ENCODE assay signal across 6 cellular contexts in the genomic region with DNA sequence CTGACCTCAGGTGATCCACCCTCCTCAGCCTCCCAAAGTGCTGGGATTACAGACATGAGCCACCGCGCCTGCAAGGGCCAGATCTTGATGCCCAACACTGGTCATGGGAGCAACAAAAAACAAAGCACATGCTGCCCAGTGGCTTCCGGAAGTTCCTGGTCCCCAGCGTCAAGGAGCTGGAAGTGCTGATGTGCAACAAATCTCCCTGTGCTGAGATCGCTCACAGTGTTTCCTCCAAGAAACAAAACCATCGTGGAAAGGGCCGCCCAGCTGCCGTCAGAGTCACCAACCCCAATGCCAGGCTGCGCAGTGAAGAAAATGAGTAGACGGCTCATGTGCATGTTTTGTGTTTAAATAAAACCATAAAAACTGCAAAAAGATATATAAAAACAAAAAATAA. TPM values are rescaled to one million over a fixed set of nuclear protein-coding genes. Genes with fewer than 3 reads are reported as not detected.
DNase-seq lines count a peak whose midpoint lies in the region; TF ChIP-seq lines count a peak whose summit lies in the region.
"Not testable (repeated sequence)": the region's sequence is repeated elsewhere in the genome, so short reads cannot be mapped to it uniquely, and the experiment has no call there.

No MANE protein-coding gene starts in this region.

- H3K9ac ChIP-seq in colonic mucosa (ENCODE audit: low read depth in 2 of 2, low read length in 2 of 2); neural progenitor cell: not testable (repeated sequence)

- peak overlapping the region; percentile 60 for H3K27ac Mint-ChIP-seq in neural progenitor cell

- H3K27me3 ChIP-seq in colonic mucosa, esophagus muscularis mucosa, right atrium auricular region, neural progenitor cell, sigmoid colon, transverse colon: not testable (repeated sequence)

- not testable (repeated sequence) for H3K4me2 ChIP-seq in neural progenitor cell

- peak; percentile 13 for DNase-seq in colonic mucosa
- DNase-seq in esophagus muscularis mucosa (ENCODE audit: extremely low spot score): peak; percentile 66
- DNase-seq in right atrium auricular region (ENCODE audit: low spot score): peak; percentile 54
- not testable (repeated sequence) for DNase-seq in neural progenitor cell (ENCODE audit: low spot score); sigmoid colon; transverse colon

- H3K27ac ChIP-seq in colonic mucosa, neural progenitor cell: not testable (repeated sequence)
- H3K27ac ChIP-seq in esophagus muscularis mucosa (replicated peaks in 1 of 4): peak overlapping the region; percentile 88 to 94 (median 92)
- peak overlapping the region in 1 of 2 donors; percentile 71 for H3K27ac ChIP-seq in right atrium auricular region
- peak overlapping the region; percentile 78 to 91 (median 84) for H3K27ac ChIP-seq in sigmoid colon
- peak overlapping the region; percentile 61 to 80 (median 69) for H3K27ac ChIP-seq in transverse colon

- H3K4me3 Mint-ChIP-seq in neural progenitor cell: not testable (repeated sequence)

- H3K79me2 ChIP-seq in neural progenitor cell (ENCODE audit: low read depth): not testable (repeated sequence)

- H3K4me1 Mint-ChIP-seq in neural progenitor cell: peaks cover 52% of the 10 kb centered on the region

- H3K27me3 Mint-ChIP-seq in neural progenitor cell (ENCODE audit: insufficient read depth, low read depth): not testable (repeated sequence)

- not testable (repeated sequence) for H3K36me3 ChIP-seq in colonic mucosa, esophagus muscularis mucosa, right atrium auricular region, neural progenitor cell, sigmoid colon, transverse colon

- not testable (repeated sequence) for H3K9me3 ChIP-seq in colonic mucosa; esophagus muscularis mucosa; right atrium auricular region; neural progenitor cell (ENCODE audit: low read depth); sigmoid colon; transverse colon

- 94% methylated on average over 10 of the region's 10 CpGs for WGBS in esophagus muscularis mucosa
- WGBS in sigmoid colon, 2 donors: 93% methylated on average over 10 of the region's 10 CpGs
- 79 to 88% methylated on average over 5 to 10 of the region's 10 CpGs for WGBS in transverse colon (ENCODE audit: low coverage in 1 of 2), 2 donors

- H3K36me3 Mint-ChIP-seq in neural progenitor cell: peaks cover 26% of the 10 kb centered on the region

- TF ChIP-seq POLR2A in esophagus muscularis mucosa (IDR thresholded peaks at IDR 0.05; ENCODE audit: low read depth); sigmoid colon (IDR thresholded peaks at IDR 0.05); transverse colon (IDR thresholded peaks at IDR 0.05): not testable (repeated sequence)

- not testable (repeated sequence) for H3K4me3 ChIP-seq in colonic mucosa, esophagus muscularis mucosa, right atrium auricular region, neural progenitor cell, sigmoid colon, transverse colon

- H3K4me1 ChIP-seq in colonic mucosa, neural progenitor cell: not testable (repeated sequence)
- H3K4me1 ChIP-seq in esophagus muscularis mucosa: peaks cover 19 to 97% (median 92%) of the 10 kb centered on the region in 4 donors
- H3K4me1 ChIP-seq in right atrium auricular region: peaks cover 0 to 43% of the 10 kb centered on the region in 2 donors
- H3K4me1 ChIP-seq in sigmoid colon: peaks cover 0 to 72% (median 54%) of the 10 kb centered on the region in 4 donors
- peaks cover 0 to 24% (median 15%) of the 10 kb centered on the region in 4 donors for H3K4me1 ChIP-seq in transverse colon

- in situ Hi-C loops in transverse colon (cut with MboI; ENCODE audit: low pct_ligation_motif_present in 1 of 4, low pct_unique_long_range_greater_than_20kb in 1 of 4, low sequenced_read_pairs in 3 of 4): not testable (repeated sequence)

- H3F3A ChIP-seq in neural progenitor cell (ENCODE audit: low read depth): not testable (repeated sequence)

- intact Hi-C loops in colonic mucosa (cut with DNase I); esophagus muscularis mucosa (cut with DNase I); sigmoid colon (cut with DNase I); transverse colon (cut with DNase I; ENCODE audit: low total_unique reads): not testable (repeated sequence)

- not testable (repeated sequence) for H4K20me1 ChIP-seq in neural progenitor cell (ENCODE audit: low read depth)

- not testable (repeated sequence) for H2AFZ ChIP-seq in neural progenitor cell (replicated peaks)

- TF ChIP-seq EP300 in esophagus muscularis mucosa (IDR thresholded peaks at IDR 0.05); sigmoid colon (IDR thresholded peaks at IDR 0.05); transverse colon (IDR thresholded peaks at IDR 0.05; ENCODE audit: low read depth): not testable (repeated sequence)

- peaks cover 16% of the 10 kb centered on the region for H3K9me3 Mint-ChIP-seq in neural progenitor cell

- not testable (repeated sequence) for TF ChIP-seq CTCF in colonic mucosa (IDR thresholded peaks at IDR 0.05); esophagus muscularis mucosa (IDR thresholded peaks at IDR 0.05); right atrium auricular region (IDR thresholded peaks at IDR 0.05); neural progenitor cell (IDR thresholded peaks at IDR 0.05); sigmoid colon (IDR thresholded peaks at IDR 0.05); transverse colon (IDR thresholded peaks at IDR 0.05)

RNA-seq across cellular contexts. Expression of gene RFX2, which starts 37.1 kb away (rescaled TPM):
- 1 to 10 TPM; 6.2 to 7.3 TPM for total RNA-seq in colonic mucosa
- 10 to 100 TPM; 25.5 to 49.9 (median 32.8) TPM for total RNA-seq in esophagus muscularis mucosa
- total RNA-seq in right atrium auricular region: 10 to 100 TPM; 12.7 to 16.1 TPM
- 6.2 and 11.0 TPM in 2 replicates for total RNA-seq in neural progenitor cell (ENCODE audit: low replicate concordance)
- 10 to 100 TPM; 14.3 to 21.2 (median 17.4) TPM for total RNA-seq in sigmoid colon
- polyA plus RNA-seq in sigmoid colon: 1 to 10 TPM; 1.2 to 4.2 (median 3.6) TPM
- total RNA-seq in transverse colon: 10 to 100 TPM in 2 of 4 donors, 1 to 10 TPM in 2; 6.1 to 57.5 (median 11.8) TPM
